8 cellular contexts compared by ENCODE assay signal in genomic region chr20:17571153-17571527, GRCh38. TPM values are rescaled to one million over a fixed set of nuclear protein-coding genes. Genes with fewer than 3 reads are reported as not detected.
DNase-seq lines count a peak whose midpoint lies in the region; ATAC-seq lines count a peak whose summit lies in the region.

No MANE protein-coding gene starts in this region.

- H3K9me3 Mint-ChIP-seq in central memory CD8-positive, alpha-beta T cell, result no peaks in the 10 kb centered on the region

- DNase-seq in LHCN-M2 (ENCODE audit: low read depth) (peak; percentile 34), myocyte (ENCODE audit: low read depth) (peak; percentile 29), RPMI8226 (no peak)
- DNase-seq in central memory CD8-positive, alpha-beta T cell (ENCODE audit: low spot score in 2 of 2), result no peak
- DNase-seq in central memory CD4-positive, alpha-beta T cell, result no peak

- H3K36me3 Mint-ChIP-seq in central memory CD8-positive, alpha-beta T cell (ENCODE audit: insufficient read depth), result peaks cover 12% of the 10 kb centered on the region

- peaks cover 34% of the 10 kb centered on the region for H3K4me1 Mint-ChIP-seq in central memory CD8-positive, alpha-beta T cell

- H3K27me3 Mint-ChIP-seq in central memory CD8-positive, alpha-beta T cell, result no peaks in the 10 kb centered on the region

- H3K4me3 Mint-ChIP-seq in central memory CD8-positive, alpha-beta T cell, result peak overlapping the region; percentile 97

- ATAC-seq in GM18511 (IDR thresholded peaks at IDR 0.05; ENCODE audit: unreplicated experiment) (peak; percentile 39), GM18520 (IDR thresholded peaks at IDR 0.05; ENCODE audit: unreplicated experiment) (no peak), GM19324 (IDR thresholded peaks at IDR 0.05; ENCODE audit: low FRiP score, unreplicated experiment) (no peak)
- ATAC-seq in central memory CD8-positive, alpha-beta T cell (replicated peaks; ENCODE audit: extremely low read depth, poor library complexity, severe bottlenecking), result peak; percentile 15

- H3K27ac Mint-ChIP-seq in central memory CD8-positive, alpha-beta T cell (ENCODE audit: low read depth), result peak overlapping the region; percentile 94

RNA-seq across cellular contexts. Expression of gene DSTN, which starts 1.3 kb away (rescaled TPM):
- total RNA-seq in LHCN-M2 (2014; rRNA removed), result 218 and 254 TPM in 2 replicates
- 559 TPM for polyA plus RNA-seq in LHCN-M2 (2012)
- total RNA-seq in myocyte, result 361 and 482 TPM in 2 replicates
- 464 TPM for polyA plus RNA-seq in myocyte (2012)

RNA-seq across cellular contexts. Expression of gene BFSP1, which starts 40.0 kb away (rescaled TPM):
- total RNA-seq in LHCN-M2 (2014; rRNA removed) (4.7 and 6.6 TPM in 2 replicates), myocyte (7.6 and 8.3 TPM in 2 replicates)
- polyA plus RNA-seq in LHCN-M2 (2012), result 6.4 TPM
- polyA plus RNA-seq in myocyte (2012), result 10.3 TPM

Comparison
In these comparisons a context has a peak if more than half of its experiments do, and no peak if none do; other contexts are left out.
1. ATAC-seq: peak in GM18511 (single experiment) and central memory CD8-positive, alpha-beta T cell (single experiment); none in GM18520 (single experiment) and GM19324 (single experiment).
2. DNase-seq: peak in LHCN-M2 (single experiment) and myocyte (single experiment); none in central memory CD8-positive, alpha-beta T cell (0 of 2), central memory CD4-positive, alpha-beta T cell (single experiment) and RPMI8226 (single experiment).